Comparison of ENCODE assay signal across 22 cellular contexts in genomic region chr2:70942900-70943871, GRCh38. TPM values are rescaled to one million over a fixed set of nuclear protein-coding genes. Genes with fewer than 3 reads are reported as not detected.
DNase-seq lines count a peak whose midpoint lies in the region; ATAC-seq and TF ChIP-seq lines count a peak whose summit lies in the region.
"Had no signal": no experiment of that assay in that cellular context is flagged by ENCODE, and none has a peak within 500 bp of the region (broad histone marks: within the 10 kb centered on the region; RNA-seq: fewer than 3 reads in every experiment).

No MANE protein-coding gene starts in this region.

- peaks cover 10% of the 10 kb centered on the region for H3K4me1 Mint-ChIP-seq in activated naive CD4-positive, alpha-beta T cell treated with anti-CD3 and anti-CD28 coated beads, Interleukin-2, amount 10 ng/mL, durations not matched to agents 7 days and 5 days
- peaks cover 71% of the 10 kb centered on the region for H3K4me1 Mint-ChIP-seq in nephron progenitor cell

- CTCF ChIA-PET in activated naive CD4-positive, alpha-beta T cell treated with anti-CD3 and anti-CD28 coated beads, Interleukin-2, amount 10 ng/mL, durations not matched to agents 7 days and 5 days (lab: Charles Lee) = interaction anchor here (0.8 to 1.3 kb wide), 2 partner anchors 22 kb away, joined by 3 read pairs; no protein-coding TSS in a partner anchor

- H3K27me3 Mint-ChIP-seq in activated naive CD4-positive, alpha-beta T cell treated with anti-CD3 and anti-CD28 coated beads, Interleukin-2, amount 10 ng/mL, durations not matched to agents 7 days and 5 days = peaks cover 61% of the 10 kb centered on the region
- peaks cover 64% of the 10 kb centered on the region for H3K27me3 Mint-ChIP-seq in nephron progenitor cell (ENCODE audit: low read depth, poor library complexity)

- H3K4me3 Mint-ChIP-seq in activated naive CD4-positive, alpha-beta T cell treated with anti-CD3 and anti-CD28 coated beads, Interleukin-2, amount 10 ng/mL, durations not matched to agents 7 days and 5 days = no peak overlapping the region
- H3K4me3 Mint-ChIP-seq in nephron progenitor cell = peak overlapping the region; percentile 51
- H3K4me3 Mint-ChIP-seq: activated naive CD4-positive, alpha-beta T cell treated with anti-CD3 and anti-CD28 coated beads, Interleukin-2, amount 50 U/mL, for 24 hours; CD4-positive, alpha-beta T cell; naive thymus-derived CD4-positive, alpha-beta T cell had no signal

- H3K36me3 Mint-ChIP-seq in activated naive CD4-positive, alpha-beta T cell treated with anti-CD3 and anti-CD28 coated beads, Interleukin-2, amount 10 ng/mL, durations not matched to agents 7 days and 5 days = no peaks in the 10 kb centered on the region
- no peaks in the 10 kb centered on the region for H3K36me3 Mint-ChIP-seq in activated naive CD4-positive, alpha-beta T cell treated with anti-CD3 and anti-CD28 coated beads, Interleukin-2, amount 50 U/mL, for 72 hours
- no peaks in the 10 kb centered on the region for H3K36me3 Mint-ChIP-seq in nephron progenitor cell (ENCODE audit: low read depth)
- H3K36me3 Mint-ChIP-seq: activated naive CD4-positive, alpha-beta T cell treated with anti-CD3 and anti-CD28 coated beads, Interleukin-2, amount 50 U/mL, for 24 hours; naive thymus-derived CD4-positive, alpha-beta T cell had no signal

- no peak for TF ChIP-seq CTCF in nephron progenitor cell (IDR thresholded peaks at IDR 0.05)

- no peaks in the 10 kb centered on the region for H3K9me3 Mint-ChIP-seq in activated naive CD4-positive, alpha-beta T cell treated with anti-CD3 and anti-CD28 coated beads, Interleukin-2, amount 10 ng/mL, durations not matched to agents 7 days and 5 days
- H3K9me3 Mint-ChIP-seq in activated naive CD4-positive, alpha-beta T cell treated with anti-CD3 and anti-CD28 coated beads, Interleukin-2, amount 50 U/mL, for 72 hours = no peaks in the 10 kb centered on the region
- H3K9me3 Mint-ChIP-seq in nephron progenitor cell = no peaks in the 10 kb centered on the region
- H3K9me3 Mint-ChIP-seq: activated naive CD4-positive, alpha-beta T cell treated with anti-CD3 and anti-CD28 coated beads, Interleukin-2, amount 50 U/mL, for 24 hours; CD4-positive, alpha-beta T cell; naive thymus-derived CD4-positive, alpha-beta T cell had no signal

- DNase-seq in activated naive CD4-positive, alpha-beta T cell treated with anti-CD3 and anti-CD28 coated beads, Interleukin-2, amount 10 ng/mL, durations not matched to agents 7 days and 5 days = peak; percentile 15
- DNase-seq in activated naive CD4-positive, alpha-beta T cell treated with anti-CD3 and anti-CD28 coated beads, Interleukin-2, amount 50 U/mL, for 72 hours (ENCODE audit: low spot score in 2 of 2) = no peak
- DNase-seq in ecto neural progenitor cell (ENCODE audit: low spot score) = peak; percentile 71
- DNase-seq in nephron progenitor cell = peak; percentile 35
- DNase-seq in hippocampal formation (lab: John Stamatoyannopoulos, UW) = no peak
- DNase-seq in GDM1 (lab: John Stamatoyannopoulos, UW) = no peak
- no peak for DNase-seq in T1000 (lab: John Stamatoyannopoulos, UW)
- DNase-seq: ACHN; activated CD4-positive, alpha-beta T cell treated with anti-CD3 and anti-CD28 coated beads, Interleukin-2, amount 50 U/mL, for 1 hour; activated T-cell treated with anti-CD3 and anti-CD28 coated beads for 4 hours; brain microvascular endothelial cell; dermis blood vessel endothelial cell; DMS79; MM.1S; naive thymus-derived CD4-positive, alpha-beta T cell; NCI-H1694; NCI-H226; psoas muscle had no signal

- no peak overlapping the region for H3K27ac Mint-ChIP-seq in activated naive CD4-positive, alpha-beta T cell treated with anti-CD3 and anti-CD28 coated beads, Interleukin-2, amount 10 ng/mL, durations not matched to agents 7 days and 5 days
- H3K27ac Mint-ChIP-seq in activated naive CD4-positive, alpha-beta T cell treated with anti-CD3 and anti-CD28 coated beads, Interleukin-2, amount 50 U/mL, for 72 hours = peak overlapping the region in 1 of 2 donors; percentile 79
- H3K27ac Mint-ChIP-seq in nephron progenitor cell = no peak overlapping the region
- H3K27ac Mint-ChIP-seq: activated naive CD4-positive, alpha-beta T cell treated with anti-CD3 and anti-CD28 coated beads, Interleukin-2, amount 50 U/mL, for 24 hours; CD4-positive, alpha-beta T cell had no signal

- no peak for ATAC-seq in activated naive CD4-positive, alpha-beta T cell treated with anti-CD3 and anti-CD28 coated beads, Interleukin-2, amount 50 U/mL, for 72 hours
- ATAC-seq in HG03097 (IDR thresholded peaks at IDR 0.05; ENCODE audit: low FRiP score, unreplicated experiment) = no peak
- ATAC-seq: naive thymus-derived CD4-positive, alpha-beta T cell; psoas muscle had no signal

RNA-seq across cellular contexts. Expression of gene ATP6V1B1, which starts 7.5 kb away (rescaled TPM):
- under 1 TPM in 1 of 2 donors, not detected in 1; 0.11 TPM for total RNA-seq in activated naive CD4-positive, alpha-beta T cell treated with anti-CD3 and anti-CD28 coated beads, Interleukin-2, amount 50 U/mL, for 72 hours
- total RNA-seq: CD4-positive, alpha-beta T cell; dermis blood vessel endothelial cell; naive thymus-derived CD4-positive, alpha-beta T cell had no signal

RNA-seq across cellular contexts. Expression of gene ANKRD53, which starts 35.2 kb away (rescaled TPM):
- under 1 TPM in 1 of 2 donors, not detected in 1; 0.60 TPM for total RNA-seq in activated naive CD4-positive, alpha-beta T cell treated with anti-CD3 and anti-CD28 coated beads, Interleukin-2, amount 50 U/mL, for 72 hours
- total RNA-seq: H4 had no signal

RNA-seq across cellular contexts. Expression of gene VAX2, which starts 42.8 kb away (rescaled TPM):
- under 1 TPM in 1 of 2 donors, not detected in 1; 0.21 TPM for total RNA-seq in activated naive CD4-positive, alpha-beta T cell treated with anti-CD3 and anti-CD28 coated beads, Interleukin-2, amount 50 U/mL, for 72 hours
- total RNA-seq: CD4-positive, alpha-beta T cell; naive thymus-derived CD4-positive, alpha-beta T cell had no signal

RNA-seq across cellular contexts. Expression of gene TEX261, which starts 51.5 kb away (rescaled TPM):
- total RNA-seq in activated naive CD4-positive, alpha-beta T cell treated with anti-CD3 and anti-CD28 coated beads, Interleukin-2, amount 50 U/mL, for 72 hours = 10 to 100 TPM; 12.1 to 53.6 TPM

Comparison
In these comparisons a context has a peak if more than half of its experiments do, and no peak if none do; other contexts are left out.
1. DNase-seq: peak in activated naive CD4-positive, alpha-beta T cell treated with anti-CD3 and anti-CD28 coated beads, Interleukin-2, amount 10 ng/mL, durations not matched to agents 7 days and 5 days (single experiment), ecto neural progenitor cell (single experiment) and nephron progenitor cell (single experiment); none in activated naive CD4-positive, alpha-beta T cell treated with anti-CD3 and anti-CD28 coated beads, Interleukin-2, amount 50 U/mL, for 72 hours (0 of 2), hippocampal formation (0 of 2), GDM1 (single experiment) and T1000 (single experiment).